ENCODE assay signal across 20 cellular contexts in the genomic region with DNA sequence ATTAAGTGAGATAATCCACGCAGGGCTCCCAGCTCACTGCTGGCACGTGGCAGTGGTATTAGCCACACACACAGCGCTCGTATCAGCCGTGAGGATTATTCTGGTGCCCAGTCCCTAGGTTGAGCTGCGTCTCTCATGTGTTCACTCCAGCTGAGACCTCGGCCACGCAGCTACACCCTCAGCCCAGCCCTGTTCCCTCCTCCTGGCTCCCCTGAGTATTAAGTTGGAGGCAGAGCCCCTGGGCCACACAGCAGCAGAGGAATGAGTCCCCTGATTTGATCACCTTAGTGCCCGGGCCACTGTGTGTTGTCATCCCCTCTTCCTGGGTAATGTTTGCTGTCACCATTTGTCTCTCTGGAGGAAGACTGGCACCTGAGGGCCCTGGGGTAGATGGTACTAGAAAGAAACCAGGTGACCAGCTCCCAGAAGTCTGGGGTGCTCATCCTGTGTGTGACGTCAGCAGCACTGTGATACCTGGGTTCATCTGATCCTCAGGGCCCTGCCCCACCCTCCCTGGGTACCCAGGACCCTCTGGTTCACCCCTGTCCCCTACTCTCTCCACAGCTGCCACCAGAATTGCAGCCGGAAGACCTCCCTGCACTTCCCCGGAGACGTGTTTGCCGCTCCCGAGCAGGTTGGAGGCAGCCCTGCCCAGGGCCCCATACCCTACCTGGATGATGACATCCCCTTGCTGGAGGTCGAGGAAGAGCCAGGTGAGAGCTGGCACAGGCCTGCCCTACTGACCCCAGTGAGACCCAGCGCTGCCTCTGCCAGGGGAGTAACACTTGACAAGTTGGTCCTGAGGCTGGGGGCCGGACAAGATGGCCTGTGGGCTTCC. TPM values are rescaled to one million over a fixed set of nuclear protein-coding genes. Genes with fewer than 3 reads are reported as not detected.
DNase-seq lines count a peak whose midpoint lies in the region; ATAC-seq and TF ChIP-seq lines count a peak whose summit lies in the region.
"Had no signal": no experiment of that assay in that cellular context is flagged by ENCODE, and none has a peak within 500 bp of the region (broad histone marks: within the 10 kb centered on the region; RNA-seq: fewer than 3 reads in every experiment).

No MANE protein-coding gene starts in this region.

- H3K4me1 ChIP-seq in IMR-90 (ENCODE audit: control insufficient read depth, insufficient read depth, low read length) (no peaks in the 10 kb centered on the region), endodermal cell (ENCODE audit: control insufficient read depth, insufficient read depth, low read length) (no peaks in the 10 kb centered on the region), suprapubic skin (no peaks in the 10 kb centered on the region)

- 68% methylated on average over 7 of the region's 18 CpGs; no CpG with 5 or more reads in 1 of the 2 experiments for WGBS in IMR-90 (ENCODE audit: extremely low coverage in 2 of 2, insufficient read length in 1 of 2), 2 experiments
- WGBS in endodermal cell (ENCODE audit: insufficient coverage in 1 of 2, insufficient read length in 1 of 2), 2 experiments, result 84 to 95% methylated on average over 16 to 18 of the region's 18 CpGs
- WGBS in suprapubic skin, result 84% methylated on average over 8 of the region's 18 CpGs

- H3K27me3 Mint-ChIP-seq in endodermal cell (ENCODE audit: insufficient read depth), result no peaks in the 10 kb centered on the region
- H3K27me3 Mint-ChIP-seq: CD4-positive, alpha-beta T cell had no signal

- H2AK5ac ChIP-seq in IMR-90 (ENCODE audit: low read depth, low read length), result no peak overlapping the region

- no peak overlapping the region for H3K23ac ChIP-seq in IMR-90 (ENCODE audit: low read depth, low read length)

- H3K4me1 Mint-ChIP-seq in endodermal cell, result peaks cover 4% of the 10 kb centered on the region

- no peak overlapping the region for H3K27ac Mint-ChIP-seq in endodermal cell
- H3K27ac Mint-ChIP-seq: CD4-positive, alpha-beta T cell had no signal

- no peaks in the 10 kb centered on the region for H3K9me1 ChIP-seq in IMR-90 (ENCODE audit: insufficient read depth, low read length)

- H3K14ac ChIP-seq in IMR-90 (replicated peaks; ENCODE audit: low read depth, low read length), result no peak overlapping the region

- no peak overlapping the region for H2BK120ac ChIP-seq in IMR-90 (ENCODE audit: low read depth, low read length)

- peak overlapping the region; percentile 61 for H2AK9ac ChIP-seq in IMR-90 (replicated peaks; ENCODE audit: low read depth, low read length, poor library complexity)

- H3K9ac ChIP-seq in IMR-90 (ENCODE audit: low read depth, low read length), result no peak overlapping the region
- no peak overlapping the region for H3K9ac ChIP-seq in endodermal cell (ENCODE audit: extremely low read depth, low read length, poor library complexity, severe bottlenecking)
- H3K9ac ChIP-seq: GM23248 had no signal

- H4K91ac ChIP-seq in IMR-90 (ENCODE audit: insufficient read depth, low read depth, low read length), result no peak overlapping the region

- no peak overlapping the region for H3K4ac ChIP-seq in IMR-90 (ENCODE audit: low read depth, low read length)

- no peak overlapping the region for H4K8ac ChIP-seq in IMR-90 (ENCODE audit: low read depth in 2 of 2, low read length in 2 of 2)

- peaks cover 17% of the 10 kb centered on the region for H3K36me3 Mint-ChIP-seq in endodermal cell (ENCODE audit: low read depth)

- H3K4me3 ChIP-seq in IMR-90 (ENCODE audit: insufficient read depth, low read depth, low read length), result no peak overlapping the region
- no peak overlapping the region for H3K4me3 ChIP-seq in endodermal cell (ENCODE audit: low read length)
- no peak overlapping the region for H3K4me3 ChIP-seq in suprapubic skin
- H3K4me3 ChIP-seq: GM23248 had no signal

- no TSS peak for BruUV-seq in IMR-90 (replicated peaks; lab: Mats Ljungman, UMichigan)

- no peaks in the 10 kb centered on the region for H3K79me1 ChIP-seq in IMR-90 (ENCODE audit: low read depth in 1 of 2, low read length in 2 of 2)

- no peak overlapping the region for H4K5ac ChIP-seq in IMR-90 (ENCODE audit: low read depth, low read length)

- peak; percentile 73 for DNase-seq in D341Med (ENCODE audit: low spot score)
- DNase-seq in IMR-90, result no peak
- DNase-seq in endodermal cell, result peak; percentile 32
- peak; percentile 48 to 67 for DNase-seq in suprapubic skin (ENCODE audit: low spot score in 2 of 2)
- no peak for DNase-seq in NK-92 (lab: John Stamatoyannopoulos, UW; ENCODE audit: unreplicated experiment)
- no peak for DNase-seq in NCI-H1436 (lab: John Stamatoyannopoulos, UW)
- DNase-seq: ACHN, AML-193, DMS79 treated with DMSO at 0.1 percent for 48 hours, GM23248, NCI-H1048, NCI-H146, NCI-H2081, NCI-H510A treated with DMSO at 0.1 percent for 48 hours, SHP77 treated with DMSO at 0.1 percent for 48 hours had no signal

- POLR2A ChIA-PET in IMR-90 (lab: Charles Lee; ENCODE audit: unreplicated experiment), result no interaction called here

- H3K9me3 ChIP-seq in IMR-90 (ENCODE audit: control insufficient read depth, insufficient read depth, low read length) (no peaks in the 10 kb centered on the region), endodermal cell (ENCODE audit: control insufficient read depth, low read length) (no peaks in the 10 kb centered on the region), suprapubic skin (no peaks in the 10 kb centered on the region)

- no peak for TF ChIP-seq CTCF in IMR-90 (conservative IDR thresholded peaks at IDR 0.05; ENCODE audit: low read depth, low read length)
- TF ChIP-seq CTCF in endodermal cell (conservative IDR thresholded peaks at IDR 0.05), result no peak
- TF ChIP-seq CTCF in suprapubic skin (IDR thresholded peaks at IDR 0.05), result no peak

- intact Hi-C loops in IMR-90 (cut with micrococcal nuclease), result no loop called here

- CTCF ChIA-PET in IMR-90 (lab: Yijun Ruan, JAX), result no interaction called here

- no peak overlapping the region for H3K56ac ChIP-seq in IMR-90 (ENCODE audit: extremely low read depth, insufficient read depth, low read length)

- H3K36me3 ChIP-seq in IMR-90 (ENCODE audit: control insufficient read depth, insufficient read depth, low read length) (no peaks in the 10 kb centered on the region), endodermal cell (ENCODE audit: control insufficient read depth, insufficient read depth, low read length) (no peaks in the 10 kb centered on the region), suprapubic skin (no peaks in the 10 kb centered on the region)

- H2BK20ac ChIP-seq in IMR-90 (ENCODE audit: low read depth, low read length), result no peak overlapping the region

- H3K4me2 ChIP-seq in IMR-90 (ENCODE audit: low read depth, low read length), result no peak overlapping the region

- no peak overlapping the region for H2BK15ac ChIP-seq in IMR-90 (ENCODE audit: low read depth, low read length)

- H3K18ac ChIP-seq in IMR-90 (ENCODE audit: low read depth, low read length), result no peak overlapping the region

- H4K20me1 ChIP-seq in IMR-90 (ENCODE audit: insufficient read depth, low read length), result no peaks in the 10 kb centered on the region

- H3K4me3 Mint-ChIP-seq in endodermal cell, result no peak overlapping the region
- H3K4me3 Mint-ChIP-seq: CD4-positive, alpha-beta T cell had no signal

- no peaks in the 10 kb centered on the region for H3K9me3 Mint-ChIP-seq in endodermal cell
- H3K9me3 Mint-ChIP-seq: CD4-positive, alpha-beta T cell had no signal

- no peak for TF ChIP-seq EP300 in suprapubic skin (IDR thresholded peaks at IDR 0.05)

- no peak for TF ChIP-seq RAD21 in IMR-90 (IDR thresholded peaks at IDR 0.05; ENCODE audit: low read length)

- in situ Hi-C loops in IMR-90 (cut with MboI; ENCODE audit: low sequenced_read_pairs), result no loop called here

- ATAC-seq in IMR-90 (ENCODE audit: low read depth) (no peak), GM18519 (IDR thresholded peaks at IDR 0.05; ENCODE audit: low FRiP score, unreplicated experiment) (no peak)
- ATAC-seq: Panc1, SK-N-SH treated with all-trans-retinoic acid at 6 μM for 48 hours had no signal

- dilution Hi-C loops in IMR-90 (cut with HindIII; ENCODE audit: low sequenced_read_pairs, unreplicated experiment), result no loop called here

- H2BK5ac ChIP-seq in IMR-90 (ENCODE audit: low read depth, low read length, poor library complexity, severe bottlenecking), result no peak overlapping the region

- no peaks in the 10 kb centered on the region for H3K27me3 ChIP-seq in IMR-90 (ENCODE audit: control insufficient read depth, insufficient read depth, low read length)
- no peaks in the 10 kb centered on the region for H3K27me3 ChIP-seq in endodermal cell (ENCODE audit: control insufficient read depth, insufficient read depth, low read length, poor library complexity, severe bottlenecking)
- H3K27me3 ChIP-seq in suprapubic skin, result peaks cover 10% of the 10 kb centered on the region

- no peak overlapping the region for H2AFZ ChIP-seq in IMR-90 (replicated peaks; ENCODE audit: low read length, poor library complexity)
- H2AFZ ChIP-seq: GM23248 had no signal

- TF ChIP-seq POLR2A in IMR-90 (IDR thresholded peaks at IDR 0.05; ENCODE audit: low read depth, low read length) (no peak), suprapubic skin (IDR thresholded peaks at IDR 0.05) (no peak)

- no peak overlapping the region for H3K27ac ChIP-seq in IMR-90 (ENCODE audit: insufficient read depth, low read length)
- no peak overlapping the region for H3K27ac ChIP-seq in endodermal cell (ENCODE audit: low read depth, low read length)
- H3K27ac ChIP-seq in suprapubic skin, result no peak overlapping the region
- H3K27ac ChIP-seq: GM23248 had no signal

TF ChIP-seq in IMR-90, 13 proteins besides CTCF, POLR2A, EP300 and RAD21 (continues in another document):
- TF ChIP-seq BHLHE40 (IDR thresholded peaks at IDR 0.05; ENCODE audit: low read depth, low read length) (no peak), MAZ (IDR thresholded peaks at IDR 0.05; ENCODE audit: borderline replicate concordance, low read depth, low read length) (no peak), CEBPB (IDR thresholded peaks at IDR 0.05; ENCODE audit: low read depth, low read length) (no peak), CHD1 (IDR thresholded peaks at IDR 0.05; ENCODE audit: low read depth, low read length) (no peak)
- TF ChIP-seq, protein P1, sequence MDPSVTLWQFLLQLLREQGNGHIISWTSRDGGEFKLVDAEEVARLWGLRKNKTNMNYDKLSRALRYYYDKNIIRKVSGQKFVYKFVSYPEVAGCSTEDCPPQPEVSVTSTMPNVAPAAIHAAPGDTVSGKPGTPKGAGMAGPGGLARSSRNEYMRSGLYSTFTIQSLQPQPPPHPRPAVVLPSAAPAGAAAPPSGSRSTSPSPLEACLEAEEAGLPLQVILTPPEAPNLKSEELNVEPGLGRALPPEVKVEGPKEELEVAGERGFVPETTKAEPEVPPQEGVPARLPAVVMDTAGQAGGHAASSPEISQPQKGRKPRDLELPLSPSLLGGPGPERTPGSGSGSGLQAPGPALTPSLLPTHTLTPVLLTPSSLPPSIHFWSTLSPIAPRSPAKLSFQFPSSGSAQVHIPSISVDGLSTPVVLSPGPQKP (IDR thresholded peaks at IDR 0.05; ENCODE audit: borderline replicate concordance, low read depth, low read length), result no peak

RNA-seq across cellular contexts. Expression of a gene that starts 40.1 kb away (rescaled TPM):
- total RNA-seq in IMR-90 (2012; rRNA removed) (not detected in 2 replicates), endodermal cell (10 to 100 TPM in 1 of 2 donors, 1 to 10 TPM in 1; 9.6 to 11.6 TPM), suprapubic skin (not detected)
- 0.03 and 0.05 TPM in 2 replicates for polyA plus RNA-seq in IMR-90 (2012; rRNA removed)
- 0.03 and 0.10 TPM in 2 replicates for polyA plus RNA-seq in IMR-90 (2012; cell fraction: cytosol; rRNA removed)
- polyA plus RNA-seq in IMR-90 (2012; cell fraction: nucleus; rRNA removed; ENCODE audit: low replicate concordance), result 0.06 and 0.09 TPM in 2 replicates
- 31.3 TPM for polyA plus RNA-seq in endodermal cell (2013, experiment 1 of 2)
- polyA plus RNA-seq in endodermal cell (2013, experiment 2 of 2), result 26.0 TPM
- total RNA-seq: G401, GM23248 had no signal
- polyA plus RNA-seq: GM23248 had no signal

Comparison
In these comparisons a context has a peak if more than half of its experiments do, and no peak if none do; other contexts are left out.
1. DNase-seq: peak in D341Med (single experiment), endodermal cell (single experiment) and suprapubic skin (2 of 2); none in IMR-90 (single experiment), NK-92 (single experiment) and NCI-H1436 (single experiment).
2. RNA of a gene that starts 40.1 kb away (total RNA-seq): 9.6 to 11.6 TPM in endodermal cell; not detected in IMR-90 and not detected in suprapubic skin; every median in the first group is over 10 times any median in the second.